In genomic region chr22:47193606-47194316, GRCh38 we compare ENCODE assay signal across 20 cellular contexts.
DNase-seq lines count a peak whose midpoint lies in the region; ATAC-seq and TF ChIP-seq lines count a peak whose summit lies in the region.
"Had no signal": no experiment of that assay in that cellular context is flagged by ENCODE, and none has a peak within 500 bp of the region (broad histone marks: within the 10 kb centered on the region; RNA-seq: fewer than 3 reads in every experiment).

No MANE protein-coding gene starts in this region.

- TF ChIP-seq POLR2A in spleen (IDR thresholded peaks at IDR 0.05) = no peak

- intact Hi-C loops in natural killer cell (cut with micrococcal nuclease) = no loop called here
- intact Hi-C loops in spleen (cut with DNase I; ENCODE audit: low total_unique reads) = no loop called here

- H3K27ac Mint-ChIP-seq in natural killer cell = no peak overlapping the region
- H3K27ac Mint-ChIP-seq in natural killer cell treated with Interleukin-12 subunit alpha and Interleukin-12 subunit beta and Interleukin-15 and Interleukin-18, amount 100 ng/mL, for 72 hours = no peak overlapping the region
- H3K27ac Mint-ChIP-seq: activated CD4-positive, alpha-beta T cell treated with anti-CD3 and anti-CD28 coated beads, Interleukin-2, amount 10 ng/mL, durations not matched to agents 7 days and 5 days had no signal

- H3K4me1 ChIP-seq in spleen = peaks cover 0 to 20% (median 5%) of the 10 kb centered on the region in 6 donors
- H3K4me1 ChIP-seq: BLaER1 treated with 17β-estradiol and CSF1 and Interleukin-3, amounts not matched to agents 10 nM and 100 nM had no signal

- 79 to 91% (median 89%) methylated on average over 17 to 19 of the region's 19 CpGs for WGBS in spleen, 5 donors

- TF ChIP-seq CTCF in natural killer cell (IDR thresholded peaks at IDR 0.05) (no peak), spleen (IDR thresholded peaks at IDR 0.05 in 8 of 11, conservative IDR thresholded peaks at IDR 0.05 in 3 of 11) (no peak)

- no peaks in the 10 kb centered on the region for H3K27me3 Mint-ChIP-seq in natural killer cell (ENCODE audit: low read depth in 2 of 2)
- H3K27me3 Mint-ChIP-seq in natural killer cell treated with Interleukin-12 subunit alpha and Interleukin-12 subunit beta and Interleukin-15 and Interleukin-18, amount 100 ng/mL, for 72 hours = no peaks in the 10 kb centered on the region
- H3K27me3 Mint-ChIP-seq: activated CD4-positive, alpha-beta T cell treated with anti-CD3 and anti-CD28 coated beads, Interleukin-2, amount 10 ng/mL, durations not matched to agents 7 days and 5 days had no signal

- ATAC-seq in natural killer cell = no peak
- ATAC-seq in natural killer cell treated with Interleukin-12 subunit alpha and Interleukin-12 subunit beta and Interleukin-15 and Interleukin-18, amount 100 ng/mL, for 72 hours = no peak
- ATAC-seq in left lobe of liver = no peak
- no peak for ATAC-seq in HG03565 (IDR thresholded peaks at IDR 0.05; ENCODE audit: unreplicated experiment)
- ATAC-seq in GM21723 (IDR thresholded peaks at IDR 0.05; ENCODE audit: unreplicated experiment) = no peak
- ATAC-seq: stimulated activated naive CD8-positive, alpha-beta T cell treated with anti-CD3 and anti-CD28 coated beads, Interleukin-15, Interleukin-2, amounts not matched to agents 100 U/mL and 50 U/mL, for 24 hours had no signal

- H3K36me3 ChIP-seq in spleen = no peaks in the 10 kb centered on the region
- H3K36me3 ChIP-seq: BLaER1 treated with 17β-estradiol and CSF1 and Interleukin-3, amounts not matched to agents 10 nM and 100 nM; Peyer's patch; thyroid gland had no signal

- H3K4me1 Mint-ChIP-seq in natural killer cell = no peaks in the 10 kb centered on the region
- H3K4me1 Mint-ChIP-seq in natural killer cell treated with Interleukin-12 subunit alpha and Interleukin-12 subunit beta and Interleukin-15 and Interleukin-18, amount 100 ng/mL, for 72 hours (ENCODE audit: low read depth in 2 of 2) = no peaks in the 10 kb centered on the region
- H3K4me1 Mint-ChIP-seq: activated CD4-positive, alpha-beta T cell treated with anti-CD3 and anti-CD28 coated beads, Interleukin-2, amount 10 ng/mL, durations not matched to agents 7 days and 5 days; neural crest cell had no signal

- no peak overlapping the region for H3K4me3 Mint-ChIP-seq in natural killer cell
- H3K4me3 Mint-ChIP-seq in natural killer cell treated with Interleukin-12 subunit alpha and Interleukin-12 subunit beta and Interleukin-15 and Interleukin-18, amount 100 ng/mL, for 72 hours = no peak overlapping the region
- H3K4me3 Mint-ChIP-seq: activated CD4-positive, alpha-beta T cell treated with anti-CD3 and anti-CD28 coated beads, Interleukin-2, amount 10 ng/mL, durations not matched to agents 7 days and 5 days; neural crest cell had no signal

- peak overlapping the region in 5 of 8 donors; percentile 18 to 73 (median 65) for H3K27ac ChIP-seq in spleen
- H3K27ac ChIP-seq: BLaER1 treated with 17β-estradiol and CSF1 and Interleukin-3, amounts not matched to agents 10 nM and 100 nM; Peyer's patch; thyroid gland had no signal

- no peaks in the 10 kb centered on the region for H3K27me3 ChIP-seq in spleen (replicated peaks in 1 of 7)
- H3K27me3 ChIP-seq: BLaER1 treated with 17β-estradiol and CSF1 and Interleukin-3, amounts not matched to agents 10 nM and 100 nM; Peyer's patch; thyroid gland had no signal

- no peak overlapping the region for H3K4me3 ChIP-seq in spleen
- H3K4me3 ChIP-seq: BLaER1 treated with 17β-estradiol and CSF1 and Interleukin-3, amounts not matched to agents 10 nM and 100 nM; Peyer's patch; thyroid gland had no signal

- no peaks in the 10 kb centered on the region for H3K9me3 Mint-ChIP-seq in natural killer cell
- no peaks in the 10 kb centered on the region for H3K9me3 Mint-ChIP-seq in natural killer cell treated with Interleukin-12 subunit alpha and Interleukin-12 subunit beta and Interleukin-15 and Interleukin-18, amount 100 ng/mL, for 72 hours
- H3K9me3 Mint-ChIP-seq: activated CD4-positive, alpha-beta T cell treated with anti-CD3 and anti-CD28 coated beads, Interleukin-2, amount 10 ng/mL, durations not matched to agents 7 days and 5 days; neural crest cell had no signal

- no peaks in the 10 kb centered on the region for H3K9me3 ChIP-seq in spleen
- H3K9me3 ChIP-seq: BLaER1 treated with 17β-estradiol and CSF1 and Interleukin-3, amounts not matched to agents 10 nM and 100 nM; Peyer's patch; thyroid gland had no signal

- H3K36me3 Mint-ChIP-seq in natural killer cell = no peaks in the 10 kb centered on the region
- H3K36me3 Mint-ChIP-seq in natural killer cell treated with Interleukin-12 subunit alpha and Interleukin-12 subunit beta and Interleukin-15 and Interleukin-18, amount 100 ng/mL, for 72 hours = no peaks in the 10 kb centered on the region

- DNase-seq in natural killer cell = peak; percentile 9
- DNase-seq in natural killer cell treated with Interleukin-12 subunit alpha and Interleukin-12 subunit beta and Interleukin-15 and Interleukin-18, amount 100 ng/mL, for 72 hours (ENCODE audit: low spot score) = no peak
- peak; percentile 27 for DNase-seq in left lobe of liver (ENCODE audit: low spot score)
- peak; percentile 66 for DNase-seq in spleen
- DNase-seq in LoVo (ENCODE audit: low spot score) = no peak
- DNase-seq: activated CD4-positive, alpha-beta T cell treated with anti-CD3 and anti-CD28 coated beads, Interleukin-2, amount 10 ng/mL, durations not matched to agents 7 days and 5 days; COR-L47; HCEC 1CT; KG1; MM.1S; NCI-H2081; NCI-H2227 treated with DMSO at 0.1 percent for 48 hours; T1000 had no signal

Comparison
In these comparisons a context has a peak if more than half of its experiments do, and no peak if none do; other contexts are left out.
1. DNase-seq: peak in natural killer cell (single experiment), left lobe of liver (single experiment) and spleen (single experiment); none in natural killer cell treated with Interleukin-12 subunit alpha and Interleukin-12 subunit beta and Interleukin-15 and Interleukin-18, amount 100 ng/mL, for 72 hours (single experiment) and LoVo (single experiment).